In the genomic region with DNA sequence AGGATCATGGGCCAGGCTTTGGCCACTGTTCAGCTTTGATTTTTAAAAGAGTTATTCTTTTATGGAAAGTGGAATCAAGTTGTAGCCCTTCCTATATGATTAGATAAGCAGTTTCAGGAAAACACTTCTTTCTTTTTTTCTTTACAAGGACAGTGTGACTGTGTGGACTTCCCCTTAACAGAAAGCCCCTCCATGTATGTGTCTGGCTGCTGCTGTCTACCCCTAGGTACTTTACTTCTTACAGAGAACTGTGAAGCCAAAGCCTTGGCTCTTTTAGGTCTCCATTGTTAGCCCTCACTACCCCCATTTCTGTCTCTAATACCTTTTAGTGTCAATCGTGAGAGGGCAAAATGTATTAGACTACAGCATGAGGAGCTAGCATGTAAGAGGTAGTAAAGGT, we compare ENCODE assay signal across 20 cellular contexts. TPM values are rescaled to one million over a fixed set of nuclear protein-coding genes. Genes with fewer than 3 reads are reported as not detected.
"Had no signal": no experiment of that assay in that cellular context is flagged by ENCODE, and none has a peak within 500 bp of the region (broad histone marks: within the 10 kb centered on the region; RNA-seq: fewer than 3 reads in every experiment).

No MANE protein-coding gene starts in this region.

- FAIRE-seq: RCC 7860 had no signal

- DNase-seq: activated CD4-positive, alpha-beta T cell treated with anti-CD3 and anti-CD28 coated beads for 1 hour; activated CD4-positive, alpha-beta T cell treated with anti-CD3 and anti-CD28 coated beads, Interleukin-2, amount 10 ng/mL, durations not matched to agents 24 days and 14 days; activated CD4-positive, alpha-beta T cell treated with anti-CD3 and anti-CD28 coated beads, Interleukin-2, amount 50 U/mL, for 48 hours; activated CD8-positive, alpha-beta memory T cell treated with anti-CD3 and anti-CD28 coated beads, Interleukin-2, amount 10 ng/mL, durations not matched to agents 7 days and 5 days; activated effector memory CD4-positive, alpha-beta T cell treated with Interleukin-2 at 50 U/mL for 16 hours; activated naive CD4-positive, alpha-beta T cell; activated T-cell treated with anti-CD3 and anti-CD28 coated beads, Interleukin-2, amount 50 U/mL, for 24 hours; amygdala; NCI-H1092; NCI-H1417; NCI-H2029; NCI-H345; NCI-H510A; NCI-H526 treated with DMSO at 0.1 percent for 48 hours; NK-92 treated with Interleukin-12 subunit alpha and Interleukin-12 subunit beta, amount 100 ng/mL, for 24 hours; SHP77 treated with DMSO at 0.1 percent for 48 hours had no signal

- ATAC-seq: activated CD8-positive, alpha-beta memory T cell treated with anti-CD3 and anti-CD28 coated beads, Interleukin-2, amount 10 ng/mL, durations not matched to agents 7 days and 5 days; WTC11 had no signal

RNA-seq across cellular contexts. Expression of gene VSIG1, which starts 19.1 kb away (rescaled TPM):
- total RNA-seq: astrocyte, SK-MEL-5 had no signal
